ENCODE assay signal across 10 cellular contexts in genomic region chr5:41748631-41749030, GRCh38.
DNase-seq lines count a peak whose midpoint lies in the region; ATAC-seq and TF ChIP-seq lines count a peak whose summit lies in the region.
"Had no signal": no experiment of that assay in that cellular context is flagged by ENCODE, and none has a peak within 500 bp of the region (broad histone marks: within the 10 kb centered on the region; RNA-seq: fewer than 3 reads in every experiment).

No MANE protein-coding gene starts in this region.

- WGBS in mammary epithelial cell (ENCODE audit: low coverage, missing lambda C conversion rate) = 54% methylated on average over 2 of the region's 2 CpGs

- H3K9me3 ChIP-seq in mammary epithelial cell (replicated peaks; ENCODE audit: insufficient read depth, low read length) (no peaks in the 10 kb centered on the region), left ventricle myocardium inferior (replicated peaks) (no peaks in the 10 kb centered on the region)

- intact Hi-C loops in mammary epithelial cell (cut with micrococcal nuclease) = no loop called here
- intact Hi-C loops in left ventricle myocardium inferior (cut with micrococcal nuclease) = no loop called here

- no peak overlapping the region for H3K9ac ChIP-seq in mammary epithelial cell (ENCODE audit: insufficient read depth, low read length)

- CTCF ChIA-PET in mammary epithelial cell (lab: Charles Lee; ENCODE audit: low non-redundant PET) = no interaction called here

- H3K27ac ChIP-seq in mammary epithelial cell (ENCODE audit: insufficient read depth, low read depth, low read length) = no peak overlapping the region
- H3K27ac ChIP-seq in left ventricle myocardium inferior (replicated peaks) = no peak overlapping the region
- H3K27ac ChIP-seq: heart right ventricle had no signal

- no peak overlapping the region for H3K4me2 ChIP-seq in mammary epithelial cell (ENCODE audit: insufficient read depth, low read depth, low read length)

- H3K27me3 ChIP-seq in mammary epithelial cell (ENCODE audit: insufficient read depth, low read length) (no peaks in the 10 kb centered on the region), left ventricle myocardium inferior (ENCODE audit: low read depth) (no peaks in the 10 kb centered on the region), H7 (ENCODE audit: control insufficient read depth, insufficient read depth, low read length) (no peaks in the 10 kb centered on the region)
- H3K27me3 ChIP-seq: heart right ventricle had no signal

- H3K4me1 ChIP-seq in mammary epithelial cell (ENCODE audit: insufficient read depth, low read length) = peaks cover 8% of the 10 kb centered on the region
- H3K4me1 ChIP-seq in left ventricle myocardium inferior = peaks cover 8% of the 10 kb centered on the region

- H3K4me3 ChIP-seq in mammary epithelial cell (replicated peaks in 1 of 3; ENCODE audit: insufficient read depth in 1 of 3, low read depth in 2 of 3, low read length in 3 of 3) (no peak overlapping the region), left ventricle myocardium inferior (no peak overlapping the region), H7 (ENCODE audit: insufficient read depth, low read depth, low read length) (no peak overlapping the region)
- H3K4me3 ChIP-seq: heart right ventricle had no signal

- no peak for TF ChIP-seq CTCF in GM13977 (IDR thresholded peaks at IDR 0.05; ENCODE audit: extremely low read depth, insufficient read depth, missing control alignments)
- no peak for TF ChIP-seq CTCF in mammary epithelial cell (conservative IDR thresholded peaks at IDR 0.05 in 1 of 2, IDR thresholded peaks at IDR 0.05 in 1 of 2; ENCODE audit: extremely low read depth in 1 of 2, insufficient read depth in 1 of 2, low read depth in 1 of 2, low read length in 2 of 2)
- no peak for TF ChIP-seq CTCF in left ventricle myocardium inferior (IDR thresholded peaks at IDR 0.05; ENCODE audit: borderline replicate concordance)

- in situ Hi-C loops in GM13977 (cut with MboI; ENCODE audit: low pct_unique_long_range_greater_than_20kb, low sequenced_read_pairs, unreplicated experiment) (no loop called here), mammary epithelial cell (cut with MboI; ENCODE audit: low sequenced_read_pairs in 2 of 2) (no loop called here)

- H3K79me2 ChIP-seq in mammary epithelial cell (ENCODE audit: insufficient read depth, low read length) = no peaks in the 10 kb centered on the region

- dilution Hi-C loops in mammary epithelial cell (cut with HindIII; ENCODE audit: low sequenced_read_pairs) = no loop called here

- no peaks in the 10 kb centered on the region for H4K20me1 ChIP-seq in mammary epithelial cell (ENCODE audit: insufficient read depth, low read length)

- DNase-seq in GM13977 (ENCODE audit: low spot score) (peak; percentile 38), mammary epithelial cell (peak; percentile 75), epidermal melanocyte (ENCODE audit: insufficient read length, low spot score) (no peak), left ventricle myocardium inferior (no peak), ureter (ENCODE audit: low spot score) (no peak), H7 (no peak)
- DNase-seq: heart right ventricle, NCI-H1694 treated with DMSO at 0.1 percent for 48 hours had no signal

- H2AFZ ChIP-seq in mammary epithelial cell (ENCODE audit: low read depth, low read length) = no peak overlapping the region

- peaks cover 3% of the 10 kb centered on the region for H3K36me3 ChIP-seq in mammary epithelial cell (ENCODE audit: insufficient read depth, low read length)
- H3K36me3 ChIP-seq in left ventricle myocardium inferior = peaks cover 45% of the 10 kb centered on the region
- no peaks in the 10 kb centered on the region; the same call in 1 of the 2 replicates for H3K36me3 ChIP-seq in H7 (replicated peaks; ENCODE audit: control insufficient read depth, insufficient read depth, low read length)

- BruUV-seq in mammary epithelial cell (replicated peaks; lab: Mats Ljungman, UMichigan) = no TSS peak

- ATAC-seq in GM19397 (IDR thresholded peaks at IDR 0.05; ENCODE audit: unreplicated experiment) (peak; percentile 99), HG03095 (IDR thresholded peaks at IDR 0.05; ENCODE audit: unreplicated experiment) (peak; percentile 100)
- ATAC-seq: heart right ventricle had no signal

Comparison
In these comparisons a context has a peak if more than half of its experiments do, and no peak if none do; other contexts are left out.
1. DNase-seq: peak in GM13977 (single experiment) and mammary epithelial cell (single experiment); none in epidermal melanocyte (single experiment), left ventricle myocardium inferior (single experiment), ureter (single experiment) and H7 (single experiment).